11 cellular contexts compared by ENCODE assay signal in the genomic region with DNA sequence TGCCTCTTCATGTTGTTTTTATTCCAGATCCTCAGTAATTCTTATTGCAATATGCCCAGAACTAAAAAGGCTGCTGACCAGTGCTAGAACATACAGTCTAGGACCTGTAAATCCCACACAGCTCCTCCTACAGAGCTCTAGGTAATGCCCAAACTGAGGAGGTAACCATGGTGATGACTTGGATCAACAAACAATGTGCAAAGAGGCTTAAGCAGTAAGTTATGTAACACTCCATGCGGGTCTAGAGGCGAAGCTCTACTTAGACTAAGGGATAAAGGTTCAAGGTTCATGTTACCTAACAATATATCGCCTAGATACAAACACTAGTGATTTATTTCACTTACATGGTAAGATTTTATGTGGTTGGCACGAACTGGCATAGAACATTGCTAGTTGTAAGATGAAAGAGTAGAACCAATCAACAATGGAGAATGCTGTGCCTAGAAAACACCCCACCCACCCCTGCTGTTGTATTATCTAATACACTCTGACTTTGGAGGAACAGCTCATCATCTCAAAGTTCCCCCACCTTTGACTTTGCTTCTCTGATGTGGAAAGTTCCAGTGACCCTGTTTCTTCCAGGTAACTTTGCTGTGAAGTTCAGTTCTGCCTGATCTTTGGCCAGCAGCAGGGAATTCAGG.
A peak's percentile ranks its signal among the peaks of the same experiment; 100 is the strongest.
DNase-seq lines count a peak whose midpoint lies in the region; ATAC-seq, FAIRE-seq and TF ChIP-seq lines count a peak whose summit lies in the region.
"Had no signal": no experiment of that assay in that cellular context is flagged by ENCODE, and none has a peak within 500 bp of the region (broad histone marks: within the 10 kb centered on the region; RNA-seq: fewer than 3 reads in every experiment).

No MANE protein-coding gene starts in this region.

- intact Hi-C loops in left lung (cut with DNase I) (no loop called here), sciatic nerve (cut with DNase I) (no loop called here)

- no peaks in the 10 kb centered on the region for H3K36me3 Mint-ChIP-seq in astrocyte (ENCODE audit: low read depth, unreplicated experiment)

- peak; percentile 63 for FAIRE-seq in astrocyte (lab: Jason Lieb, UNC)

- H3K9me3 ChIP-seq in BLaER1 treated with 17β-estradiol and CSF1 and Interleukin-3, amounts not matched to agents 10 nM and 100 nM (replicated peaks in 1 of 11), result no peaks in the 10 kb centered on the region
- H3K9me3 ChIP-seq in astrocyte (ENCODE audit: insufficient read depth, low read depth, low read length), result no peaks in the 10 kb centered on the region
- H3K9me3 ChIP-seq in left lung, result no peaks in the 10 kb centered on the region
- H3K9me3 ChIP-seq: colonic mucosa had no signal

- ATAC-seq in left lung, result peak; percentile 98
- no peak for ATAC-seq in HG03139 (IDR thresholded peaks at IDR 0.05; ENCODE audit: unreplicated experiment)
- ATAC-seq in sciatic nerve, result no peak

- H3K36me3 ChIP-seq in BLaER1 treated with 17β-estradiol and CSF1 and Interleukin-3, amounts not matched to agents 10 nM and 100 nM, result no peaks in the 10 kb centered on the region
- H3K36me3 ChIP-seq in astrocyte (ENCODE audit: insufficient read depth, low read length), result no peaks in the 10 kb centered on the region
- no peaks in the 10 kb centered on the region for H3K36me3 ChIP-seq in left lung
- H3K36me3 ChIP-seq: colonic mucosa had no signal

- peaks cover 1% of the 10 kb centered on the region for H3K27me3 Mint-ChIP-seq in astrocyte (ENCODE audit: low read depth, unreplicated experiment)

- H3K4me3 Mint-ChIP-seq in astrocyte (ENCODE audit: unreplicated experiment), result no peak overlapping the region

- H3K4me2 ChIP-seq in BLaER1 treated with 17β-estradiol and CSF1 and Interleukin-3, amounts not matched to agents 10 nM and 100 nM, result peak overlapping the region in 7 of 11 experiments; percentile 8 to 66 (median 37); a peak in 12 of 22 replicates
- peak overlapping the region; percentile 58 for H3K4me2 ChIP-seq in astrocyte (ENCODE audit: low read length)

- H3K9me3 Mint-ChIP-seq in astrocyte (ENCODE audit: unreplicated experiment), result no peaks in the 10 kb centered on the region

- no peak overlapping the region for H3K9ac ChIP-seq in BLaER1 treated with 17β-estradiol and CSF1 and Interleukin-3, amounts not matched to agents 10 nM and 100 nM
- peak overlapping the region; percentile 48 for H3K9ac ChIP-seq in astrocyte (ENCODE audit: low read length)

- DNase-seq in HT-29 (ENCODE audit: low spot score) (peak; percentile 96), astrocyte (ENCODE audit: low read depth) (peak; percentile 62), left lung (no peak), NCI-H446 (lab: John Stamatoyannopoulos, UW) (no peak), sciatic nerve (ENCODE audit: low spot score) (no peak), OCI-M1 (lab: John Stamatoyannopoulos, UW) (no peak)
- DNase-seq: activated CD4-positive, CD25-positive, alpha-beta regulatory T cell treated with anti-CD3 and anti-CD28 coated beads, Interleukin-2, amount 50 U/mL, for 72 hours; colonic mucosa; NCI-H1048 had no signal

- H2AFZ ChIP-seq in astrocyte (ENCODE audit: low read depth, low read length), result no peak overlapping the region

- TF ChIP-seq CTCF in astrocyte (IDR thresholded peaks at IDR 0.05; ENCODE audit: insufficient read depth, low read depth, low read length) (no peak), left lung (IDR thresholded peaks at IDR 0.05) (no peak)

- no peaks in the 10 kb centered on the region for H4K20me1 ChIP-seq in BLaER1 treated with 17β-estradiol and CSF1 and Interleukin-3, amounts not matched to agents 10 nM and 100 nM
- no peaks in the 10 kb centered on the region for H4K20me1 ChIP-seq in astrocyte (ENCODE audit: insufficient read depth, low read length)

- H3K79me2 ChIP-seq in astrocyte (ENCODE audit: insufficient read depth, low read length), result no peaks in the 10 kb centered on the region

- no peaks in the 10 kb centered on the region for H3K27me3 ChIP-seq in BLaER1 treated with 17β-estradiol and CSF1 and Interleukin-3, amounts not matched to agents 10 nM and 100 nM
- H3K27me3 ChIP-seq in astrocyte (ENCODE audit: insufficient read depth, low read length), result no peaks in the 10 kb centered on the region
- H3K27me3 ChIP-seq in left lung, result no peaks in the 10 kb centered on the region
- H3K27me3 ChIP-seq: colonic mucosa had no signal

- no peak overlapping the region for H3K27ac ChIP-seq in BLaER1 treated with 17β-estradiol and CSF1 and Interleukin-3, amounts not matched to agents 10 nM and 100 nM
- H3K27ac ChIP-seq in astrocyte (ENCODE audit: low read depth, low read length) (peak overlapping the region; percentile 44), left lung (no peak overlapping the region)
- H3K27ac ChIP-seq: colonic mucosa had no signal

- H3K4me1 Mint-ChIP-seq in astrocyte (ENCODE audit: low read depth, unreplicated experiment), result peaks cover 9% of the 10 kb centered on the region

- H3K27ac Mint-ChIP-seq in astrocyte (ENCODE audit: unreplicated experiment), result peak overlapping the region; percentile 53

- peaks cover 0 to 20% (median 9%) of the 10 kb centered on the region in 10 experiments; a peak in 8 of 20 replicates for H3K4me1 ChIP-seq in BLaER1 treated with 17β-estradiol and CSF1 and Interleukin-3, amounts not matched to agents 10 nM and 100 nM
- H3K4me1 ChIP-seq in astrocyte (ENCODE audit: insufficient read depth, low read length), result peaks cover 8% of the 10 kb centered on the region
- H3K4me1 ChIP-seq in left lung, result peaks cover 0 to 5% of the 10 kb centered on the region in 2 donors
- H3K4me1 ChIP-seq: colonic mucosa had no signal

- no peak overlapping the region for H3K4me3 ChIP-seq in BLaER1 treated with 17β-estradiol and CSF1 and Interleukin-3, amounts not matched to agents 10 nM and 100 nM
- H3K4me3 ChIP-seq in astrocyte (ENCODE audit: insufficient read depth, low read depth, low read length) (no peak overlapping the region), left lung (no peak overlapping the region)
- H3K4me3 ChIP-seq: colonic mucosa had no signal

Comparison
In these comparisons a context has a peak if more than half of its experiments do, and no peak if none do; other contexts are left out.
1. DNase-seq: peak in HT-29 (single experiment) and astrocyte (single experiment); none in left lung (0 of 2), NCI-H446 (0 of 2), sciatic nerve (single experiment) and OCI-M1 (single experiment).